Comparison of ENCODE assay signal across 1 cellular context in genomic region chr5:119400248-119400647, GRCh38.
TF ChIP-seq lines count a peak whose summit lies in the region.

No MANE protein-coding gene starts in this region.

TF ChIP-seq in HepG2, 621 proteins besides CTCF, POLR2A, EP300 and RAD21:
- TF ChIP-seq CCAR2 (optimal IDR thresholded peaks at IDR 0.05; ENCODE audit: low read depth, low read length) (no peak), CSRNP2 (CRISPR knock-in tag; conservative IDR thresholded peaks at IDR 0.05; ENCODE audit: low read depth) (no peak), REPIN1 (CRISPR knock-in tag; IDR thresholded peaks at IDR 0.05; ENCODE audit: borderline replicate concordance, low read depth) (no peak), SAP130 (CRISPR knock-in tag; IDR thresholded peaks at IDR 0.05; ENCODE audit: low read depth) (no peak), NFE2L2 (IDR thresholded peaks at IDR 0.05; ENCODE audit: low read length) (no peak), HCFC1 (IDR thresholded peaks at IDR 0.05; ENCODE audit: low read depth, low read length) (no peak), ZMYM4 (CRISPR knock-in tag; IDR thresholded peaks at IDR 0.05) (no peak), ZFX (CRISPR knock-in tag; IDR thresholded peaks at IDR 0.05; ENCODE audit: low read depth) (no peak)
TF ChIP-seq in HepG2: peak in this region for 0.
